In genomic region chr5:111227805-111228204, GRCh38 we compare ENCODE assay signal across 8 cellular contexts. TPM values are rescaled to one million over a fixed set of nuclear protein-coding genes. Genes with fewer than 3 reads are reported as not detected.
A peak's percentile ranks its signal among the peaks of the same experiment; 100 is the strongest.
DNase-seq lines count a peak whose midpoint lies in the region; ATAC-seq lines count a peak whose summit lies in the region.

No MANE protein-coding gene starts in this region.

- H3K9me3 Mint-ChIP-seq in activated T-helper 1 cell treated with anti-CD3 and anti-CD28 coated beads, Interleukin-12 subunit alpha, Interleukin-12 subunit beta, Interleukin-2, Interleukin-4 antibody, amounts not matched to agents 30 ng/mL and 10 ng/mL and 1 ng/mL, durations not matched to agents 14 hours and 24 hours and 36 hours: no peaks in the 10 kb centered on the region

- H3K27ac Mint-ChIP-seq in activated T-helper 1 cell treated with anti-CD3 and anti-CD28 coated beads, Interleukin-12 subunit alpha, Interleukin-12 subunit beta, Interleukin-2, Interleukin-4 antibody, amounts not matched to agents 30 ng/mL and 10 ng/mL and 1 ng/mL, durations not matched to agents 14 hours and 24 hours and 36 hours: peak overlapping the region; percentile 88

- H3K4me1 Mint-ChIP-seq in activated T-helper 1 cell treated with anti-CD3 and anti-CD28 coated beads, Interleukin-12 subunit alpha, Interleukin-12 subunit beta, Interleukin-2, Interleukin-4 antibody, amounts not matched to agents 30 ng/mL and 10 ng/mL and 1 ng/mL, durations not matched to agents 14 hours and 24 hours and 36 hours (ENCODE audit: low read depth): peaks cover 89% of the 10 kb centered on the region

- ATAC-seq in GM18520 (IDR thresholded peaks at IDR 0.05; ENCODE audit: unreplicated experiment): no peak
- no peak for ATAC-seq in GM21825 (IDR thresholded peaks at IDR 0.05; ENCODE audit: unreplicated experiment)

- H3K4me3 Mint-ChIP-seq in activated T-helper 1 cell treated with anti-CD3 and anti-CD28 coated beads, Interleukin-12 subunit alpha, Interleukin-12 subunit beta, Interleukin-2, Interleukin-4 antibody, amounts not matched to agents 30 ng/mL and 10 ng/mL and 1 ng/mL, durations not matched to agents 14 hours and 24 hours and 36 hours: peak overlapping the region; percentile 98

- peaks cover 24% of the 10 kb centered on the region for H3K36me3 Mint-ChIP-seq in activated T-helper 1 cell treated with anti-CD3 and anti-CD28 coated beads, Interleukin-12 subunit alpha, Interleukin-12 subunit beta, Interleukin-2, Interleukin-4 antibody, amounts not matched to agents 30 ng/mL and 10 ng/mL and 1 ng/mL, durations not matched to agents 14 hours and 24 hours and 36 hours (ENCODE audit: low read depth)

- H3K27me3 Mint-ChIP-seq in activated T-helper 1 cell treated with anti-CD3 and anti-CD28 coated beads, Interleukin-12 subunit alpha, Interleukin-12 subunit beta, Interleukin-2, Interleukin-4 antibody, amounts not matched to agents 30 ng/mL and 10 ng/mL and 1 ng/mL, durations not matched to agents 14 hours and 24 hours and 36 hours (ENCODE audit: insufficient read depth): no peaks in the 10 kb centered on the region

- peak; percentile 42 for DNase-seq in Ammon's horn (ENCODE audit: low spot score)
- peak; percentile 56 for DNase-seq in HCEC 1CT
- DNase-seq in activated T-helper 1 cell treated with anti-CD3 and anti-CD28 coated beads, Interleukin-12 subunit alpha, Interleukin-12 subunit beta, Interleukin-2, Interleukin-4 antibody, amounts not matched to agents 30 ng/mL and 10 ng/mL and 1 ng/mL, durations not matched to agents 14 hours and 24 hours and 36 hours (ENCODE audit: low spot score): no peak
- peak; percentile 66 for DNase-seq in glomerular visceral epithelial cell (ENCODE audit: extremely low spot score)
- DNase-seq in stimulated activated CD4-positive, alpha-beta T cell treated with anti-CD3 and anti-CD28 coated beads, Interleukin-4, amount 100 ng/mL, for 4 hours: no peak
- DNase-seq in DMS153 (lab: John Stamatoyannopoulos, UW): no peak

- intact Hi-C loops in activated T-helper 1 cell treated with anti-CD3 and anti-CD28 coated beads, Interleukin-12 subunit alpha, Interleukin-12 subunit beta, Interleukin-2, Interleukin-4 antibody, amounts not matched to agents 30 ng/mL and 10 ng/mL and 1 ng/mL, durations not matched to agents 14 hours and 24 hours and 36 hours (cut with micrococcal nuclease): loop anchor here (1.0 to 10.0 kb wide), 3 partner anchors 9 to 1143 kb away; no protein-coding TSS in a partner anchor

RNA-seq across cellular contexts. Expression of gene CAMK4, which starts 3.6 kb away (rescaled TPM):
- total RNA-seq in activated T-helper 1 cell treated with anti-CD3 and anti-CD28 coated beads, Interleukin-12 subunit alpha, Interleukin-12 subunit beta, Interleukin-2, Interleukin-4 antibody, amounts not matched to agents 30 ng/mL and 10 ng/mL and 1 ng/mL, durations not matched to agents 14 hours and 24 hours and 36 hours: 51.8 and 56.9 TPM in 2 replicates

Comparison
In these comparisons a context has a peak if more than half of its experiments do, and no peak if none do; other contexts are left out.
1. DNase-seq: peak in Ammon's horn (single experiment), HCEC 1CT (single experiment) and glomerular visceral epithelial cell (single experiment); none in activated T-helper 1 cell treated with anti-CD3 and anti-CD28 coated beads, Interleukin-12 subunit alpha, Interleukin-12 subunit beta, Interleukin-2, Interleukin-4 antibody, amounts not matched to agents 30 ng/mL and 10 ng/mL and 1 ng/mL, durations not matched to agents 14 hours and 24 hours and 36 hours (single experiment), stimulated activated CD4-positive, alpha-beta T cell treated with anti-CD3 and anti-CD28 coated beads, Interleukin-4, amount 100 ng/mL, for 4 hours (0 of 2) and DMS153 (single experiment).